ENCODE assay signal across 18 cellular contexts in genomic region chr2:189328451-189329249, GRCh38.
DNase-seq lines count a peak whose midpoint lies in the region; ATAC-seq and TF ChIP-seq lines count a peak whose summit lies in the region.
"Had no signal": no experiment of that assay in that cellular context is flagged by ENCODE, and none has a peak within 500 bp of the region (broad histone marks: within the 10 kb centered on the region; RNA-seq: fewer than 3 reads in every experiment).

No MANE protein-coding gene starts in this region.

- DNase-seq in GM23338 (ENCODE audit: low spot score), result no peak
- peak; percentile 47 for DNase-seq in epithelial cell of esophagus (ENCODE audit: low read depth)
- DNase-seq in pulmonary artery endothelial cell (ENCODE audit: low read depth, low spot score), result peak; percentile 59
- no peak for DNase-seq in NAMALWA (ENCODE audit: low spot score)
- no peak for DNase-seq in T-cell
- DNase-seq: activated naive CD4-positive, alpha-beta T cell treated with anti-CD3 and anti-CD28 coated beads, Interleukin-2, amount 10 ng/mL, durations not matched to agents 7 days and 5 days; activated T-cell treated with anti-CD3 and anti-CD28 coated beads, Interleukin-2, amount 50 U/mL, for 48 hours; DND-41; head of caudate nucleus; immature natural killer cell; NCI-H1417 treated with DMSO at 0.1 percent for 48 hours; NCI-H526; testis had no signal

- no peaks in the 10 kb centered on the region for H3F3A ChIP-seq in GM23338 (replicated peaks; ENCODE audit: low read depth)

- no peaks in the 10 kb centered on the region for H3K36me3 ChIP-seq in GM23338 (ENCODE audit: insufficient read depth)
- H3K36me3 ChIP-seq: neutrophil, right atrium auricular region, SJCRH30 had no signal

- no peaks in the 10 kb centered on the region for H3K79me2 ChIP-seq in GM23338 (replicated peaks; ENCODE audit: insufficient read depth)

- no peak overlapping the region for H3K4me3 Mint-ChIP-seq in GM23338
- no peak overlapping the region for H3K4me3 Mint-ChIP-seq in T-cell
- H3K4me3 Mint-ChIP-seq: activated naive CD4-positive, alpha-beta T cell treated with anti-CD3 and anti-CD28 coated beads, Interleukin-2, amount 10 ng/mL, durations not matched to agents 7 days and 5 days; immature natural killer cell had no signal

- no peak overlapping the region for H3K27ac ChIP-seq in GM23338 (ENCODE audit: low read depth)
- H3K27ac ChIP-seq: neutrophil, SJCRH30, testis had no signal

- H3K36me3 Mint-ChIP-seq in GM23338 (ENCODE audit: low read depth) (0 out of 3 replicates have a peak, but pooled peaks cover 2% of the 10 kb centered on the region), T-cell (no peaks in the 10 kb centered on the region)
- H3K36me3 Mint-ChIP-seq: immature natural killer cell had no signal

- POLR2A ChIA-PET in T-cell (lab: Charles Lee), result no interaction called here

- CTCF ChIA-PET in T-cell (lab: Charles Lee), result no interaction called here

- no peaks in the 10 kb centered on the region for H3K4me1 ChIP-seq in GM23338 (ENCODE audit: insufficient read depth)
- H3K4me1 ChIP-seq: right atrium auricular region, testis had no signal

- ATAC-seq in GM23338, result no peak
- ATAC-seq in SK-N-SH treated with all-trans-retinoic acid at 6 μM for 48 hours, result peak; percentile 79
- ATAC-seq in T-cell (replicated peaks in 1 of 4), result no peak
- no peak for ATAC-seq in HG03280 (IDR thresholded peaks at IDR 0.05; ENCODE audit: unreplicated experiment)

- H3K9me3 Mint-ChIP-seq in GM23338, result peaks cover 8% of the 10 kb centered on the region; the same call in 2 of the 3 replicates
- H3K9me3 Mint-ChIP-seq in T-cell, result peaks cover 0 to 9% (median 4%) of the 10 kb centered on the region in 3 donors

- H3K4me3 ChIP-seq in GM23338 (no peak overlapping the region), epithelial cell of esophagus (ENCODE audit: low read length) (no peak overlapping the region)
- H3K4me3 ChIP-seq: right atrium auricular region, SJCRH30, testis had no signal

- no peak overlapping the region for H2AFZ ChIP-seq in GM23338

- H3K9me2 ChIP-seq in GM23338 (ENCODE audit: insufficient read depth), result no peaks in the 10 kb centered on the region

- TF ChIP-seq CTCF in GM23338 (conservative IDR thresholded peaks at IDR 0.05; ENCODE audit: low read depth in 2 of 2) (no peak), epithelial cell of esophagus (IDR thresholded peaks at IDR 0.05; ENCODE audit: insufficient read depth, low read depth, low read length, missing control alignments) (no peak)

- H3K27me3 Mint-ChIP-seq in GM23338 (ENCODE audit: insufficient read depth, low read depth, poor library complexity), result no peaks in the 10 kb centered on the region
- H3K27me3 Mint-ChIP-seq in T-cell, result no peaks in the 10 kb centered on the region
- H3K27me3 Mint-ChIP-seq: activated naive CD4-positive, alpha-beta T cell treated with anti-CD3 and anti-CD28 coated beads, Interleukin-2, amount 10 ng/mL, durations not matched to agents 7 days and 5 days had no signal

- H3K27ac Mint-ChIP-seq in GM23338 (peak overlapping the region; percentile 18; the same call in 1 of the 2 replicates), T-cell (no peak overlapping the region)
- H3K27ac Mint-ChIP-seq: activated naive CD4-positive, alpha-beta T cell treated with anti-CD3 and anti-CD28 coated beads, Interleukin-2, amount 10 ng/mL, durations not matched to agents 7 days and 5 days; immature natural killer cell had no signal

- H3K4me1 Mint-ChIP-seq in GM23338 (peaks cover 10% of the 10 kb centered on the region), T-cell (peaks cover 0 to 12% (median 5%) of the 10 kb centered on the region in 3 donors)
- H3K4me1 Mint-ChIP-seq: activated naive CD4-positive, alpha-beta T cell treated with anti-CD3 and anti-CD28 coated beads, Interleukin-2, amount 10 ng/mL, durations not matched to agents 7 days and 5 days; immature natural killer cell had no signal

- no peaks in the 10 kb centered on the region for H3K27me3 ChIP-seq in GM23338 (ENCODE audit: insufficient read depth)
- H3K27me3 ChIP-seq: neutrophil, right atrium auricular region, SJCRH30, testis had no signal

- H3K4me2 ChIP-seq in GM23338, result no peak overlapping the region

- H4K20me1 ChIP-seq in GM23338 (replicated peaks; ENCODE audit: insufficient read depth), result no peaks in the 10 kb centered on the region

TF ChIP-seq in GM23338, 12 proteins besides CTCF, POLR2A, EP300 and RAD21:
- TF ChIP-seq NANOG (IDR thresholded peaks at IDR 0.05; ENCODE audit: borderline replicate concordance) (no peak), STAT1 (IDR thresholded peaks at IDR 0.05; ENCODE audit: unreplicated experiment) (no peak)
TF ChIP-seq in GM23338: peak in this region for 0.

TF ChIP-seq in SK-N-SH treated with all-trans-retinoic acid at 6 μM for 48 hours, 23 proteins besides CTCF, POLR2A, EP300 and RAD21:
- TF ChIP-seq GLIS3 (CRISPR knock-in tag; IDR thresholded peaks at IDR 0.05) (no peak), PPARA (CRISPR knock-in tag; IDR thresholded peaks at IDR 0.05; ENCODE audit: borderline replicate concordance) (no peak)

Comparison
In these comparisons a context has a peak if more than half of its experiments do, and no peak if none do; other contexts are left out.
1. DNase-seq: peak in epithelial cell of esophagus (single experiment) and pulmonary artery endothelial cell (single experiment); none in GM23338 (single experiment), NAMALWA (single experiment) and T-cell (0 of 34).